11 cellular contexts compared by ENCODE assay signal in the genomic region with DNA sequence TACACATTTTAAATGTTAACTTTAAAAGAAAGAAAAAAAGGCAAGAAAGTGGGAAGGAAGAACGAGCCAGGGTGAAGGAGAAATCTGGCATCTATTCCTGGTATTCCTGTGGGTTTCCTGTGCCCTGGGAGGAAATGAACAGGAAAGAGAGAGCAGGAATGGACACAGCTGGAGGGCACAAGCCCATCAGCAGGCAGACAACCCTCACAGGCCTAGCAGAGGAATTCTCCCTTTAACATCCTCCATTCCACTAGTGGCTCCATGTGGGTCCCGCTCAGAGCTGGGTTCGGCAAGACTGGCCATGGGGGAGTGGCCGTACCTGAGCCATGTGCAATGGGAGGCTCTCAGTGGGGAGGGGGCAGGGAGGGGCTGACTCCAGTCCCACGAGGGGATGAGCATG. TPM values are rescaled to one million over a fixed set of nuclear protein-coding genes. Genes with fewer than 3 reads are reported as not detected.
A peak's percentile ranks its signal among the peaks of the same experiment; 100 is the strongest.
DNase-seq lines count a peak whose midpoint lies in the region; ATAC-seq and TF ChIP-seq lines count a peak whose summit lies in the region.
"Had no signal": no experiment of that assay in that cellular context is flagged by ENCODE, and none has a peak within 500 bp of the region (broad histone marks: within the 10 kb centered on the region; RNA-seq: fewer than 3 reads in every experiment).

No MANE protein-coding gene starts in this region.

- H3K36me3 Mint-ChIP-seq in neural progenitor cell = peaks cover 18% of the 10 kb centered on the region
- H3K36me3 Mint-ChIP-seq in activated naive CD4-positive, alpha-beta T cell treated with anti-CD3 and anti-CD28 coated beads for 36 hours (ENCODE audit: low read depth) = no peaks in the 10 kb centered on the region

- H3K27ac ChIP-seq in heart left ventricle (peak overlapping the region in 11 of 12 donors; percentile 15 to 100 (median 66)), cingulate gyrus (ENCODE audit: low read depth, low read length) (peak overlapping the region; percentile 73), muscle layer of colon (ENCODE audit: low read depth, low read length) (peak overlapping the region; percentile 51), tibial nerve (peak overlapping the region; percentile 55 to 99 (median 85)), neural progenitor cell (no peak overlapping the region)

- TF ChIP-seq CTCF in heart left ventricle (IDR thresholded peaks at IDR 0.05) (no peak), tibial nerve (IDR thresholded peaks at IDR 0.05) (no peak), neural progenitor cell (IDR thresholded peaks at IDR 0.05) (no peak)

- H4K20me1 ChIP-seq in neural progenitor cell (ENCODE audit: low read depth) = no peaks in the 10 kb centered on the region

- peaks cover 0 to 14% (median 5%) of the 10 kb centered on the region in 9 donors for H3K36me3 ChIP-seq in heart left ventricle
- H3K36me3 ChIP-seq in muscle layer of colon (ENCODE audit: insufficient read depth, low read length) = peaks cover 7% of the 10 kb centered on the region
- H3K36me3 ChIP-seq in tibial nerve = peaks cover 0 to 2% (median 0%) of the 10 kb centered on the region in 3 donors
- no peaks in the 10 kb centered on the region for H3K36me3 ChIP-seq in neural progenitor cell

- no peak overlapping the region for H2AFZ ChIP-seq in neural progenitor cell (replicated peaks)

- TF ChIP-seq POLR2A in heart left ventricle (IDR thresholded peaks at IDR 0.05) (no peak), tibial nerve (IDR thresholded peaks at IDR 0.05) (no peak)

- ATAC-seq in heart left ventricle (no peak), left cardiac atrium (no peak)

- peaks cover 26% of the 10 kb centered on the region for H3K4me1 Mint-ChIP-seq in neural progenitor cell
- peaks cover 85% of the 10 kb centered on the region for H3K4me1 Mint-ChIP-seq in activated naive CD4-positive, alpha-beta T cell treated with anti-CD3 and anti-CD28 coated beads for 36 hours (ENCODE audit: low read depth)

- TF ChIP-seq EP300 in tibial nerve (IDR thresholded peaks at IDR 0.05) = no peak

- H3K4me1 ChIP-seq in heart left ventricle = peaks cover 18 to 94% (median 72%) of the 10 kb centered on the region in 12 donors
- peaks cover 42% of the 10 kb centered on the region for H3K4me1 ChIP-seq in muscle layer of colon (ENCODE audit: insufficient read depth, low read length)
- H3K4me1 ChIP-seq in tibial nerve = peaks cover 15 to 89% (median 72%) of the 10 kb centered on the region in 4 donors
- peaks cover 12% of the 10 kb centered on the region for H3K4me1 ChIP-seq in neural progenitor cell

- H3K27me3 Mint-ChIP-seq in neural progenitor cell (ENCODE audit: insufficient read depth, low read depth) = peaks cover 5% of the 10 kb centered on the region
- H3K27me3 Mint-ChIP-seq in activated naive CD4-positive, alpha-beta T cell treated with anti-CD3 and anti-CD28 coated beads for 36 hours (ENCODE audit: low read depth) = no peaks in the 10 kb centered on the region

- peaks cover 2% of the 10 kb centered on the region for H3K9me3 Mint-ChIP-seq in neural progenitor cell
- H3K9me3 Mint-ChIP-seq in activated naive CD4-positive, alpha-beta T cell treated with anti-CD3 and anti-CD28 coated beads for 36 hours = no peaks in the 10 kb centered on the region

- DNase-seq in heart left ventricle = no peak
- no peak for DNase-seq in left cardiac atrium
- DNase-seq in tibial nerve (ENCODE audit: low spot score in 2 of 2) = no peak
- DNase-seq in neural progenitor cell (ENCODE audit: low spot score) = no peak
- DNase-seq in activated naive CD4-positive, alpha-beta T cell treated with anti-CD3 and anti-CD28 coated beads for 36 hours = no peak
- no peak for DNase-seq in NCI-H2196 treated with DMSO at 0.1 percent for 48 hours (lab: John Stamatoyannopoulos, UW; ENCODE audit: unreplicated experiment)
- DNase-seq: foreskin fibroblast had no signal

- H3K4me3 Mint-ChIP-seq in neural progenitor cell = no peak overlapping the region
- H3K4me3 Mint-ChIP-seq in activated naive CD4-positive, alpha-beta T cell treated with anti-CD3 and anti-CD28 coated beads for 36 hours = no peak overlapping the region

- H3K9ac ChIP-seq in muscle layer of colon (ENCODE audit: low read length) (no peak overlapping the region), neural progenitor cell (no peak overlapping the region)

- H3K4me3 ChIP-seq in heart left ventricle (no peak overlapping the region), muscle layer of colon (ENCODE audit: low read depth in 1 of 2, low read length in 2 of 2) (no peak overlapping the region), tibial nerve (no peak overlapping the region), neural progenitor cell (no peak overlapping the region)

- H3K79me2 ChIP-seq in neural progenitor cell (ENCODE audit: low read depth) = no peaks in the 10 kb centered on the region

- CTCF ChIA-PET in activated naive CD4-positive, alpha-beta T cell treated with anti-CD3 and anti-CD28 coated beads for 36 hours (lab: Charles Lee) = interaction anchor here (4.4 kb wide), 1 partner anchor 32 kb away, joined by 23 read pairs; a partner anchor contains a TSS

- H3K9me3 ChIP-seq in heart left ventricle = no peaks in the 10 kb centered on the region
- no peaks in the 10 kb centered on the region for H3K9me3 ChIP-seq in muscle layer of colon (ENCODE audit: low read length)
- no peaks in the 10 kb centered on the region for H3K9me3 ChIP-seq in tibial nerve
- no peaks in the 10 kb centered on the region for H3K9me3 ChIP-seq in neural progenitor cell (ENCODE audit: low read depth)

- WGBS in heart left ventricle, 4 donors = 69 to 79% (median 78%) methylated on average over 5 of the region's 5 CpGs
- WGBS in tibial nerve, 2 donors = 78 to 83% methylated on average over 5 of the region's 5 CpGs

- H3K27me3 ChIP-seq in heart left ventricle = no peaks in the 10 kb centered on the region
- no peaks in the 10 kb centered on the region for H3K27me3 ChIP-seq in muscle layer of colon (ENCODE audit: control insufficient read depth in 1 of 2, insufficient read depth in 2 of 2, low read length in 2 of 2)
- H3K27me3 ChIP-seq in tibial nerve = no peaks in the 10 kb centered on the region
- H3K27me3 ChIP-seq in neural progenitor cell = no peaks in the 10 kb centered on the region

- H3F3A ChIP-seq in neural progenitor cell (ENCODE audit: low read depth) = no peaks in the 10 kb centered on the region

- H3K27ac Mint-ChIP-seq in neural progenitor cell = no peak overlapping the region
- H3K27ac Mint-ChIP-seq in activated naive CD4-positive, alpha-beta T cell treated with anti-CD3 and anti-CD28 coated beads for 36 hours = no peak overlapping the region

- no peak overlapping the region for H3K4me2 ChIP-seq in neural progenitor cell

- intact Hi-C loops in heart left ventricle (cut with DNase I) = loop anchor here in 2 of 10 donors (5.0 kb wide), 2 partner anchors 33 to 88 kb away; a partner anchor contains a TSS
- intact Hi-C loops in left cardiac atrium (cut with DNase I) = no loop called here
- intact Hi-C loops in activated naive CD4-positive, alpha-beta T cell treated with anti-CD3 and anti-CD28 coated beads for 36 hours (cut with micrococcal nuclease) = no loop called here

RNA-seq across cellular contexts. Expression of a gene that starts 30.4 kb away (rescaled TPM):
- total RNA-seq in heart left ventricle (10 to 100 TPM; 13.9 to 29.4 (median 17.4) TPM), left cardiac atrium (10 to 100 TPM; 22.3 to 28.2 TPM), tibial nerve (10 to 100 TPM; 42.3 to 81.8 (median 64.7) TPM), neural progenitor cell (ENCODE audit: low replicate concordance) (7.1 and 7.3 TPM in 2 replicates)
- polyA plus RNA-seq in heart left ventricle = 10 to 100 TPM in 1 of 2 donors, 1 to 10 TPM in 1; 9.4 to 10.5 TPM
- 1 to 10 TPM; 5.7 to 5.9 TPM for total RNA-seq in activated naive CD4-positive, alpha-beta T cell treated with anti-CD3 and anti-CD28 coated beads for 36 hours

RNA-seq across cellular contexts. Expression of a gene that starts 32.9 kb away (rescaled TPM):
- total RNA-seq in heart left ventricle (10 to 100 TPM in 2 of 9 donors, 1 to 10 TPM in 7; 4.1 to 28.9 (median 6.4) TPM), left cardiac atrium (10 to 100 TPM; 15.8 to 22.5 TPM), tibial nerve (10 to 100 TPM; 31.8 to 75.4 (median 35.6) TPM), neural progenitor cell (ENCODE audit: low replicate concordance) (33.3 and 38.6 TPM in 2 replicates)
- 10 to 100 TPM in 1 of 2 donors, 1 to 10 TPM in 1; 4.9 to 18.8 TPM for polyA plus RNA-seq in heart left ventricle
- total RNA-seq in activated naive CD4-positive, alpha-beta T cell treated with anti-CD3 and anti-CD28 coated beads for 36 hours = 100 to 1,000 TPM; 114 to 126 TPM

RNA-seq across cellular contexts. Expression of a gene that starts 46.8 kb away (rescaled TPM):
- total RNA-seq in heart left ventricle (1 to 10 TPM in 5 of 9 donors, under 1 TPM in 3, not detected in 1; 0.49 to 2.4 (median 1.1) TPM), left cardiac atrium (1 to 10 TPM; 1.3 to 3.0 TPM), tibial nerve (1 to 10 TPM in 3 of 4 donors, not detected in 1; 2.0 to 5.1 (median 2.1) TPM), neural progenitor cell (ENCODE audit: low replicate concordance) (2.9 TPM in 1 of 2 replicates, not detected in the other)
- polyA plus RNA-seq in heart left ventricle = under 1 TPM in 1 of 2 donors, not detected in 1; 0.40 TPM
- total RNA-seq in activated naive CD4-positive, alpha-beta T cell treated with anti-CD3 and anti-CD28 coated beads for 36 hours = 1 to 10 TPM; 4.2 to 8.2 TPM

RNA-seq across cellular contexts. Expression of a gene that starts 59.8 kb away (rescaled TPM):
- total RNA-seq in heart left ventricle (under 1 TPM in 1 of 9 donors, not detected in 8; 0.52 TPM), left cardiac atrium (under 1 TPM in 1 of 2 donors, not detected in 1; 0.62 TPM), tibial nerve (not detected), neural progenitor cell (ENCODE audit: low replicate concordance) (not detected in 2 replicates)
- polyA plus RNA-seq in heart left ventricle = not detected
- total RNA-seq in activated naive CD4-positive, alpha-beta T cell treated with anti-CD3 and anti-CD28 coated beads for 36 hours = not detected
- total RNA-seq: pulmonary artery endothelial cell had no signal
- polyA plus RNA-seq: keratinocyte had no signal
